In genomic region chr5:150317048-150318003, GRCh38 we compare ENCODE assay signal across 9 cellular contexts. TPM values are rescaled to one million over a fixed set of nuclear protein-coding genes. Genes with fewer than 3 reads are reported as not detected.
DNase-seq lines count a peak whose midpoint lies in the region; ATAC-seq and TF ChIP-seq lines count a peak whose summit lies in the region.
"Had no signal": no experiment of that assay in that cellular context is flagged by ENCODE, and none has a peak within 500 bp of the region (broad histone marks: within the 10 kb centered on the region; RNA-seq: fewer than 3 reads in every experiment).

No MANE protein-coding gene starts in this region.

- H3K27ac ChIP-seq in GM23338 (ENCODE audit: low read depth) (no peak overlapping the region), PC-3 (ENCODE audit: low read length) (peak overlapping the region; percentile 61)

- intact Hi-C loops in PC-3 (cut with micrococcal nuclease): no loop called here

- no peaks in the 10 kb centered on the region for H3K9me3 Mint-ChIP-seq in GM23338
- H3K9me3 Mint-ChIP-seq: dendritic cell treated with granulocyte-macrophage colony-stimulating factor and Interleukin-4, amounts not matched to agents 40 ng/mL and 50 ng/mL, for 4 days had no signal

- H3K4me3 ChIP-seq in GM23338 (no peak overlapping the region), PC-3 (ENCODE audit: low read length) (no peak overlapping the region)

- no peaks in the 10 kb centered on the region for H3K79me2 ChIP-seq in GM23338 (replicated peaks; ENCODE audit: insufficient read depth)
- no peaks in the 10 kb centered on the region for H3K79me2 ChIP-seq in PC-3 (ENCODE audit: low read length)

- H3K36me3 ChIP-seq in GM23338 (ENCODE audit: insufficient read depth) (no peaks in the 10 kb centered on the region), PC-3 (ENCODE audit: low read depth, low read length) (no peaks in the 10 kb centered on the region)

- no peaks in the 10 kb centered on the region for H4K20me1 ChIP-seq in GM23338 (replicated peaks; ENCODE audit: insufficient read depth)
- no peaks in the 10 kb centered on the region for H4K20me1 ChIP-seq in PC-3 (ENCODE audit: low read length)

- H3K27me3 ChIP-seq in GM23338 (ENCODE audit: insufficient read depth) (no peaks in the 10 kb centered on the region), PC-3 (ENCODE audit: low read length) (no peaks in the 10 kb centered on the region)

- H3F3A ChIP-seq in GM23338 (replicated peaks; ENCODE audit: low read depth): no peaks in the 10 kb centered on the region
- no peaks in the 10 kb centered on the region for H3F3A ChIP-seq in PC-3 (ENCODE audit: low read length, unreplicated experiment)

- H3K4me2 ChIP-seq in GM23338 (no peak overlapping the region), PC-3 (ENCODE audit: low read length) (peak overlapping the region; percentile 54)

- POLR2A ChIA-PET in PC-3 (lab: Charles Lee; ENCODE audit: unreplicated experiment): interaction anchor here (0.6 kb wide), 1 partner anchor 90 kb away, joined by 5 read pairs; no protein-coding TSS in a partner anchor

- peak overlapping the region; percentile 14; the same call in 1 of the 2 replicates for H3K9ac ChIP-seq in PC-3 (ENCODE audit: low read length)

- CTCF ChIA-PET in PC-3 (lab: Charles Lee): interaction anchor here (0.9 kb wide), 2 partner anchors 30 to 187 kb away, joined by 3 read pairs; no protein-coding TSS in a partner anchor

- H3K9me3 ChIP-seq in PC-3 (ENCODE audit: low read length): no peaks in the 10 kb centered on the region

- H3K27me3 Mint-ChIP-seq in GM23338 (ENCODE audit: insufficient read depth, low read depth, poor library complexity): peaks cover 7% of the 10 kb centered on the region

- DNase-seq in GM23338 (ENCODE audit: low spot score) (peak; percentile 9), PC-3 (peak; percentile 96), fibroblast of gingiva (ENCODE audit: low read depth) (peak; percentile 65), pulmonary artery endothelial cell (ENCODE audit: low read depth, low spot score) (peak; percentile 39), foreskin melanocyte (no peak), HUDEP-2 (lab: John Stamatoyannopoulos, UW; ENCODE audit: unreplicated experiment in 76 of 76) (no peak)
- DNase-seq: stimulated activated CD4-positive, alpha-beta T cell treated with anti-CD3 and anti-CD28 coated beads, Interleukin-12 subunit alpha, Interleukin-12 subunit beta, amount 100 ng/mL, for 4 hours had no signal

- H3K36me3 Mint-ChIP-seq in GM23338 (ENCODE audit: low read depth): no peaks in the 10 kb centered on the region

- no TSS peak for BruUV-seq in PC-3 (replicated peaks; lab: Mats Ljungman, UMichigan)

- no peaks in the 10 kb centered on the region for H3K9me2 ChIP-seq in GM23338 (ENCODE audit: insufficient read depth)
- H3K9me2 ChIP-seq in PC-3 (replicated peaks; ENCODE audit: low read length): no peaks in the 10 kb centered on the region

- H2AFZ ChIP-seq in GM23338: no peak overlapping the region
- H2AFZ ChIP-seq in PC-3 (ENCODE audit: low read length): no peak overlapping the region

- H3K4me1 ChIP-seq in GM23338 (ENCODE audit: insufficient read depth) (no peaks in the 10 kb centered on the region), PC-3 (ENCODE audit: insufficient read depth, low read length) (peaks cover 58% of the 10 kb centered on the region)

- no peak overlapping the region for H3K4me3 Mint-ChIP-seq in GM23338
- H3K4me3 Mint-ChIP-seq: dendritic cell treated with granulocyte-macrophage colony-stimulating factor and Interleukin-4, amounts not matched to agents 40 ng/mL and 50 ng/mL, for 4 days had no signal

- peak; percentile 57 for ATAC-seq in GM23338
- peak; percentile 94 for ATAC-seq in PC-3
- no peak for ATAC-seq in GM18907 (IDR thresholded peaks at IDR 0.05; ENCODE audit: unreplicated experiment)

- H3K27ac Mint-ChIP-seq in GM23338: no peak overlapping the region
- H3K27ac Mint-ChIP-seq: dendritic cell treated with granulocyte-macrophage colony-stimulating factor and Interleukin-4, amounts not matched to agents 40 ng/mL and 50 ng/mL, for 4 days had no signal

- TF ChIP-seq CTCF in GM23338 (conservative IDR thresholded peaks at IDR 0.05; ENCODE audit: low read depth in 2 of 2) (no peak), PC-3 (conservative IDR thresholded peaks at IDR 0.05; ENCODE audit: low read depth, low read length) (no peak)

- peaks cover 11% of the 10 kb centered on the region for H3K4me1 Mint-ChIP-seq in GM23338

TF ChIP-seq in GM23338, 12 proteins besides CTCF, POLR2A, EP300 and RAD21 (continues in another document):
- no peak for TF ChIP-seq STAT1 (IDR thresholded peaks at IDR 0.05; ENCODE audit: unreplicated experiment)
- TF ChIP-seq NANOG (IDR thresholded peaks at IDR 0.05; ENCODE audit: borderline replicate concordance): no peak
- no peak for TF ChIP-seq ZNF462 (CRISPR knock-in tag; IDR thresholded peaks at IDR 0.05)

RNA-seq across cellular contexts. Expression of gene ARSI, which starts 14.6 kb away (rescaled TPM):
- 6.9 and 7.1 TPM in 2 replicates for total RNA-seq in GM23338 (2014; rRNA removed; shearing (Covaris generic))
- polyA plus RNA-seq in GM23338 (2016; fragmentation: Nextera tagmentation; extraction: Ambion mirVana): 0.99 and 1.6 TPM in 2 replicates
- total RNA-seq in PC-3 (2014; rRNA removed) (5.9 and 6.3 TPM in 2 replicates), pulmonary artery endothelial cell (0.04 TPM in 1 of 2 replicates, not detected in the other)

RNA-seq across cellular contexts. Expression of gene CAMK2A, which starts 27.8 kb away (rescaled TPM):
- not detected in 2 replicates for total RNA-seq in GM23338 (2014; rRNA removed; shearing (Covaris generic))
- 0.18 TPM in 1 of 2 replicates, not detected in the other for polyA plus RNA-seq in GM23338 (2016; fragmentation: Nextera tagmentation; extraction: Ambion mirVana)
- total RNA-seq in PC-3 (2014; rRNA removed) (0.15 TPM in 1 of 2 replicates, not detected in the other), pulmonary artery endothelial cell (not detected in 2 replicates)

RNA-seq across cellular contexts. Expression of gene TCOF1, which starts 40.2 kb away (rescaled TPM):
- 152 and 165 TPM in 2 replicates for total RNA-seq in GM23338 (2014; rRNA removed; shearing (Covaris generic))
- polyA plus RNA-seq in GM23338 (2016; fragmentation: Nextera tagmentation; extraction: Ambion mirVana): 83.4 and 86.8 TPM in 2 replicates
- 113 and 149 TPM in 2 replicates for total RNA-seq in PC-3 (2014; rRNA removed)
- 20.0 and 41.1 TPM in 2 replicates for total RNA-seq in pulmonary artery endothelial cell

Comparison
In these comparisons a context has a peak if more than half of its experiments do, and no peak if none do; other contexts are left out.
1. DNase-seq: peak in GM23338 (single experiment), PC-3 (single experiment), fibroblast of gingiva (single experiment) and pulmonary artery endothelial cell (single experiment); none in foreskin melanocyte (single experiment) and HUDEP-2 (0 of 76).